In the genomic region with DNA sequence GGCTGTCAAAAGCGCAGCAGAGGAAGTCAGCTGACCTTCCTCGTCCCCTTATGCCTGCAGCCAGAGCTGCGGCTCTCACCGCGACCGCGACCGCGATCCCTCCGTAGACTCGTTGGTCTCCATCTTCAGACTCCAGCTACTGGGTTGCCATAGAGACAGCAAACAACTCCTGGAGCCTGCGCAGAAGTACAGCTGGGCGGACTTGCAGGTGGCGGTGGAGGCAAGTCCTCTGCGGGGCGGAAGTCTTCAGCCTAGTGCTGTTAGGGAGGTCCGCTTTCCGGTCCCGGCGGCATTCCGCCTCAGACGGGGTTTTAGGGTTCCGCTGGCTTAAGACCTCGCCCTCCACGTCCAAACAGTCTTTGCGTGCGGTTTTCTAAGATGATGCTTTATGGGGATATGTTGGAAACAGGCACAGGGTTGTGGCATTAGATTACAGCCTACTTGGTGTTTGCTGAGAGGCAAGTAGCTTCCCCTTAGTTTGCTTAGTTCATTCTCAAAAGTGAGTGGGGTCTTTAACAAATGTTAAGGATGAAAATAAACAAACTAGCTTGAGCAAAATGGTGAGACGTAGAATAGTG, we compare ENCODE assay signal across 8 cellular contexts. TPM values are rescaled to one million over a fixed set of nuclear protein-coding genes. Genes with fewer than 3 reads are reported as not detected.
DNase-seq lines count a peak whose midpoint lies in the region; ATAC-seq and TF ChIP-seq lines count a peak whose summit lies in the region.

A gene with protein sequence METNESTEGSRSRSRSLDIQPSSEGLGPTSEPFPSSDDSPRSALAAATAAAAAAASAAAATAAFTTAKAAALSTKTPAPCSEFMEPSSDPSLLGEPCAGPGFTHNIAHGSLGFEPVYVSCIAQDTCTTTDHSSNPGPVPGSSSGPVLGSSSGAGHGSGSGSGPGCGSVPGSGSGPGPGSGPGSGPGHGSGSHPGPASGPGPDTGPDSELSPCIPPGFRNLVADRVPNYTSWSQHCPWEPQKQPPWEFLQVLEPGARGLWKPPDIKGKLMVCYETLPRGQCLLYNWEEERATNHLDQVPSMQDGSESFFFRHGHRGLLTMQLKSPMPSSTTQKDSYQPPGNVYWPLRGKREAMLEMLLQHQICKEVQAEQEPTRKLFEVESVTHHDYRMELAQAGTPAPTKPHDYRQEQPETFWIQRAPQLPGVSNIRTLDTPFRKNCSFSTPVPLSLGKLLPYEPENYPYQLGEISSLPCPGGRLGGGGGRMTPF (minus strand): TSS at position 238 of the 578 bp plus-strand sequence. CDS start 115 bp downstream, at position 123.

- intact Hi-C loops in Caco-2 (cut with micrococcal nuclease; ENCODE audit: unreplicated experiment) (no loop called here), mucosa of descending colon (cut with DNase I, micrococcal nuclease) (no loop called here)

- peaks cover 14% of the 10 kb centered on the region for H3K4me1 Mint-ChIP-seq in Caco-2 (ENCODE audit: low read depth, unreplicated experiment)

- peaks cover 24% of the 10 kb centered on the region for H3K36me3 Mint-ChIP-seq in Caco-2 (ENCODE audit: insufficient read depth, unreplicated experiment)

- POLR2A ChIA-PET in Caco-2 (lab: Charles Lee), result interaction anchor here (0.6 to 1.5 kb wide), 4 partner anchors 11 to 380 kb away, joined by 3 to 4 read pairs (median 4); no protein-coding TSS in a partner anchor

- TF ChIP-seq CTCF in Caco-2 (IDR thresholded peaks at IDR 0.05; ENCODE audit: insufficient read depth in 1 of 2, low read depth in 1 of 2, low read length in 1 of 2, severe bottlenecking in 1 of 2, unreplicated experiment in 1 of 2), result no peak
- no peak for TF ChIP-seq CTCF in mucosa of descending colon (IDR thresholded peaks at IDR 0.05)

- H3K27me3 Mint-ChIP-seq in Caco-2 (ENCODE audit: insufficient read depth, unreplicated experiment), result no peaks in the 10 kb centered on the region

- DNase-seq in Caco-2, result peak; percentile 91 to 95
- peak in 75 of 76 experiments; percentile 17 to 95 (median 86) for DNase-seq in HUDEP-2 (lab: John Stamatoyannopoulos, UW; ENCODE audit: unreplicated experiment in 76 of 76)
- peak; percentile 98 for DNase-seq in NOMO-1 treated with dmso at 0.1 percent for 144 hours (lab: John Stamatoyannopoulos, UW; ENCODE audit: unreplicated experiment)
- peak; percentile 91 for DNase-seq in activated T-cell treated with anti-CD3 and anti-CD28 coated beads for 24 hours (ENCODE audit: low read depth)
- peak; percentile 69 for DNase-seq in epithelial cell of prostate (ENCODE audit: low read depth, low spot score)
- DNase-seq in mucosa of descending colon, result peak; percentile 92 to 98 (median 94)
- peak; percentile 83 to 92 for DNase-seq in stimulated activated CD8-positive, alpha-beta memory T cell treated with anti-CD3 and anti-CD28 coated beads, Interleukin-4, amount 100 ng/mL, for 1 hour (ENCODE audit: low read depth in 2 of 2, low spot score in 1 of 2)

- no peaks in the 10 kb centered on the region for H3K27me3 ChIP-seq in Caco-2 (replicated peaks; ENCODE audit: control insufficient read depth, insufficient read depth, low read length)

- BruUV-seq in Caco-2 (replicated peaks; lab: Mats Ljungman, UMichigan), result no TSS peak

- CTCF ChIA-PET in Caco-2 (lab: Charles Lee), result interaction anchor here (0.8 to 4.6 kb wide), 5 partner anchors 14 to 76 kb away, joined by 3 to 77 read pairs (median 3); no protein-coding TSS in a partner anchor

- no peaks in the 10 kb centered on the region for H3K36me3 ChIP-seq in Caco-2 (ENCODE audit: control insufficient read depth, insufficient read depth, low read length)
- H3K36me3 ChIP-seq in mucosa of descending colon (ENCODE audit: low read depth), result no peaks in the 10 kb centered on the region

- H3K4me1 ChIP-seq in Caco-2 (peaks cover 20% of the 10 kb centered on the region), mucosa of descending colon (ENCODE audit: low read depth) (peaks cover 20% of the 10 kb centered on the region)

- ATAC-seq in GM21390 (IDR thresholded peaks at IDR 0.05; ENCODE audit: unreplicated experiment), result peak; percentile 65
- peak; percentile 70 for ATAC-seq in mucosa of descending colon

- no peaks in the 10 kb centered on the region for H3K9me3 ChIP-seq in Caco-2
- no peaks in the 10 kb centered on the region for H3K9me3 ChIP-seq in mucosa of descending colon

- H3K27ac Mint-ChIP-seq in Caco-2 (ENCODE audit: unreplicated experiment), result peak within 1 kb of the TSS; percentile 78

- peak within 1 kb of the TSS; percentile 93 for H3K4me3 Mint-ChIP-seq in Caco-2 (ENCODE audit: unreplicated experiment)

- H3K4me3 ChIP-seq in Caco-2 (ENCODE audit: low read depth, low read length), result peak within 1 kb of the TSS; percentile 26
- no peak within 1 kb of the TSS for H3K4me3 ChIP-seq in mucosa of descending colon

- no peaks in the 10 kb centered on the region for H3K9me3 Mint-ChIP-seq in Caco-2 (ENCODE audit: unreplicated experiment)

- no peak within 1 kb of the TSS for H3K27ac ChIP-seq in epithelial cell of prostate

RNA-seq across cellular contexts. Expression of the gene that starts here (rescaled TPM):
- total RNA-seq in Caco-2 (2022) (0.19 and 0.29 TPM in 2 replicates), mucosa of descending colon (1 to 10 TPM in 1 of 3 donors, under 1 TPM in 2; 0.84 to 2.5 (median 0.92) TPM)

Comparison
In these comparisons a context has a peak if more than half of its experiments do, and no peak if none do; other contexts are left out.
1. Peak in DNase-seq and H3K4me3 ChIP-seq in Caco-2; RNA of the gene not detected or under 1 TPM.